15 cellular contexts compared by ENCODE assay signal in the genomic region with DNA sequence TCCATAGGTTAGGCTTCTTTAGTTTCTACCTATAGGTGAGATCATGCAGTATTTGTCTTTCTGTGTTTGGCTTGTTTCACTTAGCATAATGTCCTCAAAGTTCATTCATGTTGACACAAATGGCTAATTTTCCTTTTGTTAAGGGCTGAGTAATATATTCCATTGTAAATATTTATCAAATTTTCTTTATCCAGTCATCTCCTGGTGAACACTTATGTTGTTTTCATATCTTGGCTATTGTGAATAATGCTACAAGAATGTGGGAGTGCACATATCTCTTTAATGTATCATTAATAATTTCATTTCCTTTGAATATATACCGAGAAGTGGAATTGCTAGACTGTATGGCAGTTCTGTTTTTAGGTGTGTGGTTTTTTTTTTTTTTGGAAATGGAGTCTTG.
A peak's percentile ranks its signal among the peaks of the same experiment; 100 is the strongest.
DNase-seq lines count a peak whose midpoint lies in the region; ATAC-seq and TF ChIP-seq lines count a peak whose summit lies in the region.
"Had no signal": no experiment of that assay in that cellular context is flagged by ENCODE, and none has a peak within 500 bp of the region (broad histone marks: within the 10 kb centered on the region; RNA-seq: fewer than 3 reads in every experiment).

No MANE protein-coding gene starts in this region.

- in situ Hi-C loops in astrocyte of the spinal cord (cut with HindIII; ENCODE audit: low sequenced_read_pairs) (no loop called here), transverse colon (cut with MboI; ENCODE audit: low pct_ligation_motif_present in 1 of 4, low pct_unique_long_range_greater_than_20kb in 1 of 4, low sequenced_read_pairs in 3 of 4) (loop anchor here in 2 of 4 donors (10.0 to 25.0 kb wide), 2 partner anchors 518 to 821 kb away; no protein-coding TSS in a partner anchor)

- no peak for TF ChIP-seq POLR2A in transverse colon (IDR thresholded peaks at IDR 0.05)

- ATAC-seq in HG03565 (IDR thresholded peaks at IDR 0.05; ENCODE audit: unreplicated experiment) (no peak), HG02970 (IDR thresholded peaks at IDR 0.05; ENCODE audit: low FRiP score, unreplicated experiment) (no peak)

- H3K4me1 ChIP-seq in ACC112 (ENCODE audit: control insufficient read depth, insufficient read depth, low read length, unreplicated experiment) (peaks cover 24% of the 10 kb centered on the region), transverse colon (no peaks in the 10 kb centered on the region)

- 47 to 78% methylated on average over 1 of the region's 1 CpG for WGBS in transverse colon (ENCODE audit: low coverage in 1 of 2), 2 donors

- H2AFZ ChIP-seq in ACC112 (ENCODE audit: low read length, unreplicated experiment), result no peak overlapping the region

- H3K9me3 ChIP-seq in transverse colon, result no peaks in the 10 kb centered on the region

- peak overlapping the region; percentile 78 for H3K27ac ChIP-seq in ACC112 (ENCODE audit: low read depth, low read length)
- H3K27ac ChIP-seq in transverse colon, result no peak overlapping the region

- H3K27me3 ChIP-seq in ACC112 (ENCODE audit: insufficient read depth, low read length), result no peaks in the 10 kb centered on the region
- no peaks in the 10 kb centered on the region for H3K27me3 ChIP-seq in transverse colon

- H3K4me3 ChIP-seq in ACC112 (ENCODE audit: low read depth, low read length), result peak overlapping the region; percentile 6; the same call in 1 of the 2 replicates
- H3K4me3 ChIP-seq in LNCaP clone FGC (ENCODE audit: low read depth, low read length), result no peak overlapping the region
- H3K4me3 ChIP-seq in astrocyte of the spinal cord (ENCODE audit: low read depth, low read length), result no peak overlapping the region
- no peak overlapping the region for H3K4me3 ChIP-seq in transverse colon

- DNase-seq in LNCaP clone FGC (ENCODE audit: low read depth) (peak; percentile 46), astrocyte of the spinal cord (ENCODE audit: low read depth, low spot score) (peak; percentile 70), glomerular endothelial cell (ENCODE audit: extremely low read depth, low read depth, low spot score) (peak; percentile 72), transverse colon (no peak)
- DNase-seq in activated CD4-positive, alpha-beta T cell treated with anti-CD3 and anti-CD28 coated beads for 4 hours, result no peak
- DNase-seq: 8988T; effector CD8-positive, alpha-beta T cell; MM.1S; NCI-H526 treated with DMSO at 0.1 percent for 48 hours; posterior cingulate gyrus; stimulated activated CD4-positive, alpha-beta T cell treated with anti-CD3 and anti-CD28 coated beads, Interleukin-15, amount 100 ng/mL, for 24 hours; T-helper 1 cell had no signal

- no peak for TF ChIP-seq EP300 in transverse colon (IDR thresholded peaks at IDR 0.05; ENCODE audit: low read depth)

- intact Hi-C loops in transverse colon (cut with DNase I; ENCODE audit: low total_unique reads), result no loop called here

- H3K36me3 ChIP-seq in ACC112 (ENCODE audit: insufficient read depth, low read length) (no peaks in the 10 kb centered on the region), transverse colon (no peaks in the 10 kb centered on the region)

- no peaks in the 10 kb centered on the region for H3K79me2 ChIP-seq in ACC112 (ENCODE audit: control insufficient read depth, insufficient read depth, low read length, unreplicated experiment)

- no peak for TF ChIP-seq CTCF in LNCaP clone FGC (IDR thresholded peaks at IDR 0.05; ENCODE audit: control insufficient read depth, extremely low read depth, insufficient read depth)
- TF ChIP-seq CTCF in astrocyte of the spinal cord (IDR thresholded peaks at IDR 0.05; ENCODE audit: low read depth, low read length), result no peak
- no peak for TF ChIP-seq CTCF in transverse colon (IDR thresholded peaks at IDR 0.05)

Comparison
In these comparisons a context has a peak if more than half of its experiments do, and no peak if none do; other contexts are left out.
1. DNase-seq: peak in LNCaP clone FGC (single experiment), astrocyte of the spinal cord (single experiment) and glomerular endothelial cell (single experiment); none in transverse colon (single experiment) and activated CD4-positive, alpha-beta T cell treated with anti-CD3 and anti-CD28 coated beads for 4 hours (0 of 2).